2 cellular contexts compared by ENCODE assay signal in the genomic region with DNA sequence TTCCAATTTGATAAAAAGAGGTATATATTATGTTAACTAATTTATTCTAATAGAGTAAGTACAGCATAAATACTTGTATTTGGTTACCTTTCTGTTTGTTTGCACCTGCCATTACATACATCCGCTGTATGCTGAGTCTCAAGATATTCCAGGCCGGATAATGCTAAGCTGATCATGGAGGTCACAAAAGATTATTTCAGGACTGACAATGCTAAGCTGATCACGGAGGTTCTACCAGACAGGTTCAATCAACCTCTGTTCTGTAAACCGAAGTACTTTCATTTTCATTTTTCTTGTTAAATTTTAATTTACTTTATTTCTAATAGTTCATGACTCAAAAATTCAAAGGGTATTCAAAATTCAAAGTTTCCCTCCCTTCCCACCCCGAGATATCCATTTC.
TF ChIP-seq lines count a peak whose summit lies in the region.

No MANE protein-coding gene starts in this region.

TF ChIP-seq in liver, 16 proteins besides CTCF, POLR2A, EP300 and RAD21 (continued from another document):
- TF ChIP-seq, protein P1, sequence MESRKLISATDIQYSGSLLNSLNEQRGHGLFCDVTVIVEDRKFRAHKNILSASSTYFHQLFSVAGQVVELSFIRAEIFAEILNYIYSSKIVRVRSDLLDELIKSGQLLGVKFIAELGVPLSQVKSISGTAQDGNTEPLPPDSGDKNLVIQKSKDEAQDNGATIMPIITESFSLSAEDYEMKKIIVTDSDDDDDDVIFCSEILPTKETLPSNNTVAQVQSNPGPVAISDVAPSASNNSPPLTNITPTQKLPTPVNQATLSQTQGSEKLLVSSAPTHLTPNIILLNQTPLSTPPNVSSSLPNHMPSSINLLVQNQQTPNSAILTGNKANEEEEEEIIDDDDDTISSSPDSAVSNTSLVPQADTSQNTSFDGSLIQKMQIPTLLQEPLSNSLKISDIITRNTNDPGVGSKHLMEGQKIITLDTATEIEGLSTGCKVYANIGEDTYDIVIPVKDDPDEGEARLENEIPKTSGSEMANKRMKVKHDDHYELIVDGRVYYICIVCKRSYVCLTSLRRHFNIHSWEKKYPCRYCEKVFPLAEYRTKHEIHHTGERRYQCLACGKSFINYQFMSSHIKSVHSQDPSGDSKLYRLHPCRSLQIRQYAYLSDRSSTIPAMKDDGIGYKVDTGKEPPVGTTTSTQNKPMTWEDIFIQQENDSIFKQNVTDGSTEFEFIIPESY (IDR thresholded peaks at IDR 0.05): no peak
- TF ChIP-seq, protein P2, sequence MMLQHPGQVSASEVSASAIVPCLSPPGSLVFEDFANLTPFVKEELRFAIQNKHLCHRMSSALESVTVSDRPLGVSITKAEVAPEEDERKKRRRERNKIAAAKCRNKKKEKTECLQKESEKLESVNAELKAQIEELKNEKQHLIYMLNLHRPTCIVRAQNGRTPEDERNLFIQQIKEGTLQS (IDR thresholded peaks at IDR 0.05): no peak
- no peak for TF ChIP-seq HNF4G (IDR thresholded peaks at IDR 0.05)
- no peak for TF ChIP-seq TAF1 (conservative IDR thresholded peaks at IDR 0.05)

TF ChIP-seq in HepG2, 621 proteins besides CTCF, POLR2A, EP300 and RAD21 (continued from another document):
- TF ChIP-seq DZIP1 (CRISPR knock-in tag; IDR thresholded peaks at IDR 0.05) (no peak), SOX13 (IDR thresholded peaks at IDR 0.05) (no peak), SOX13 (CRISPR knock-in tag; conservative IDR thresholded peaks at IDR 0.05 in 1 of 2, IDR thresholded peaks at IDR 0.05 in 1 of 2) (no peak), GFI1 (CRISPR knock-in tag; IDR thresholded peaks at IDR 0.05; ENCODE audit: borderline replicate concordance) (no peak), ZNF451 (CRISPR knock-in tag; IDR thresholded peaks at IDR 0.05) (no peak), KLF11 (CRISPR knock-in tag; IDR thresholded peaks at IDR 0.05) (no peak), YY1 (IDR thresholded peaks at IDR 0.05; ENCODE audit: insufficient read depth, insufficient replicate concordance, low read depth, low read length) (no peak), ATF5 (CRISPR knock-in tag; IDR thresholded peaks at IDR 0.05; ENCODE audit: low read depth) (no peak), ZBTB46 (CRISPR knock-in tag; IDR thresholded peaks at IDR 0.05; ENCODE audit: borderline replicate concordance) (no peak), HNRNPK (IDR thresholded peaks at IDR 0.05; ENCODE audit: low read depth, low read length, poor library complexity, severe bottlenecking) (no peak), ZSCAN20 (CRISPR knock-in tag; IDR thresholded peaks at IDR 0.05; ENCODE audit: borderline replicate concordance) (no peak), U2AF2 (IDR thresholded peaks at IDR 0.05; ENCODE audit: low read depth, low read length) (no peak), ZNF674 (CRISPR knock-in tag; IDR thresholded peaks at IDR 0.05; ENCODE audit: low read depth) (no peak)
TF ChIP-seq in HepG2: peak in this region for 0.
